In genomic region chr7:66591801-66592596, GRCh38 we compare ENCODE assay signal across 8 cellular contexts. TPM values are rescaled to one million over a fixed set of nuclear protein-coding genes. Genes with fewer than 3 reads are reported as not detected.
DNase-seq lines count a peak whose midpoint lies in the region; ATAC-seq and TF ChIP-seq lines count a peak whose summit lies in the region.

No MANE protein-coding gene starts in this region.

- no peaks in the 10 kb centered on the region for H3K9me3 Mint-ChIP-seq in IgD-negative memory B cell

- H3K4me1 Mint-ChIP-seq in IgD-negative memory B cell, result peaks cover 30 to 38% (median 34%) of the 10 kb centered on the region in 3 donors

- H3K36me3 Mint-ChIP-seq in IgD-negative memory B cell, result peaks cover 4% of the 10 kb centered on the region

- H3K27me3 Mint-ChIP-seq in IgD-negative memory B cell, result no peaks in the 10 kb centered on the region

- DNase-seq in DMS153 treated with DMSO at 0.1 percent for 48 hours (lab: John Stamatoyannopoulos, UW; ENCODE audit: unreplicated experiment), result peak; percentile 51
- DNase-seq in OCI-M1 (lab: John Stamatoyannopoulos, UW), result peak; percentile 97
- peak; percentile 93 to 94 for DNase-seq in activated T-cell treated with anti-CD3 and anti-CD28 coated beads, Interleukin-2, amount 50 U/mL, for 48 hours
- DNase-seq in esophagus squamous epithelium (lab: John Stamatoyannopoulos, UW), result peak; percentile 47
- peak; percentile 95 for DNase-seq in myocyte (ENCODE audit: low read depth)
- peak; percentile 78 to 84 for DNase-seq in stimulated activated CD8-positive, alpha-beta memory T cell treated with anti-CD3 and anti-CD28 coated beads, Interleukin-7, amount 100 ng/mL, for 4 hours (ENCODE audit: low read depth in 2 of 2)

- ATAC-seq in GM21576 (IDR thresholded peaks at IDR 0.05; ENCODE audit: unreplicated experiment), result peak; percentile 95

- H3K27ac Mint-ChIP-seq in IgD-negative memory B cell, result peak overlapping the region; percentile 82 to 98 (median 96)

- H3K4me1 ChIP-seq in esophagus squamous epithelium, result peaks cover 4 to 53% (median 28%) of the 10 kb centered on the region in 3 donors

- H3K27me3 ChIP-seq in esophagus squamous epithelium, result no peaks in the 10 kb centered on the region

- H3K9me3 ChIP-seq in esophagus squamous epithelium, result no peaks in the 10 kb centered on the region

- peak in 1 of 6 experiments; percentile 19 for TF ChIP-seq CTCF in esophagus squamous epithelium (IDR thresholded peaks at IDR 0.05)

- 0% methylated on average over 6 to 13 of the region's 83 CpGs for WGBS in esophagus squamous epithelium, 2 donors

- peak overlapping the region; percentile 77 to 99 (median 88) for H3K4me3 ChIP-seq in esophagus squamous epithelium

- intact Hi-C loops in esophagus squamous epithelium (cut with DNase I), result no loop called here

- H3K4me3 Mint-ChIP-seq in IgD-negative memory B cell, result peak overlapping the region; percentile 91 to 100 (median 98)

- H3K27ac ChIP-seq in esophagus squamous epithelium, result peak overlapping the region; percentile 98 to 100 (median 98)

- TF ChIP-seq POLR2A in esophagus squamous epithelium (IDR thresholded peaks at IDR 0.05), result peak in 3 of 4 donors; percentile 90 to 96 (median 91)

- H3K36me3 ChIP-seq in esophagus squamous epithelium, result peaks cover 0 to 9% (median 0%) of the 10 kb centered on the region in 3 donors

RNA-seq across cellular contexts. Expression of gene KCTD7, which starts 36.7 kb away (rescaled TPM):
- 15.7 TPM for polyA plus RNA-seq in IgD-negative memory B cell
- total RNA-seq in esophagus squamous epithelium (1 to 10 TPM in 3 of 4 donors, under 1 TPM in 1; 0.99 to 6.1 (median 3.5) TPM), myocyte (19.7 and 25.8 TPM in 2 replicates)
- polyA plus RNA-seq in myocyte (2012), result 34.3 TPM

Comparison
In these comparisons a context has a peak if more than half of its experiments do, and no peak if none do; other contexts are left out.
1. Peak in every context shown above with its lines: DNase-seq, ATAC-seq, H3K4me3 ChIP-seq and H3K27ac ChIP-seq.
2. DNase-seq: peak in every context shown above with its lines; median percentile 97 in OCI-M1; 95 in myocyte; 94 in activated T-cell treated with anti-CD3 and anti-CD28 coated beads, Interleukin-2, amount 50 U/mL, for 48 hours; 81 in stimulated activated CD8-positive, alpha-beta memory T cell treated with anti-CD3 and anti-CD28 coated beads, Interleukin-7, amount 100 ng/mL, for 4 hours; 51 in DMS153 treated with DMSO at 0.1 percent for 48 hours; 47 in esophagus squamous epithelium.